ENCODE assay signal across 34 cellular contexts in genomic region chr13:109175666-109176065, GRCh38.
"Had no signal": no experiment of that assay in that cellular context is flagged by ENCODE, and none has a peak within 500 bp of the region (broad histone marks: within the 10 kb centered on the region; RNA-seq: fewer than 3 reads in every experiment).

No MANE protein-coding gene starts in this region.

- DNase-seq: Kasumi-1, MG63, MM.1S, MV-4-11, NCI-H1048, NCI-H1092, NCI-H1092 treated with DMSO at 0.1 percent for 48 hours, NCI-H1105, NCI-H1105 treated with DMSO at 0.1 percent for 48 hours, NCI-H1417, NCI-H1417 treated with DMSO at 0.1 percent for 48 hours, NCI-H1436, NCI-H1436 treated with DMSO at 0.1 percent for 48 hours, NCI-H146, NCI-H1694, NCI-H1694 treated with DMSO at 0.1 percent for 48 hours, NCI-H187, NCI-H187 treated with DMSO at 0.1 percent for 48 hours, NCI-H1930, NCI-H2029, NCI-H2029 treated with DMSO at 0.1 percent for 48 hours, NCI-H2081, NCI-H2081 treated with DMSO at 0.1 percent for 48 hours, NCI-H2107, NCI-H2171, NCI-H2171 treated with DMSO at 0.1 percent for 48 hours, NCI-H2227 treated with DMSO at 0.1 percent for 48 hours, NCI-H226, NCI-H345, NCI-H446, NCI-H446 treated with DMSO at 0.1 percent for 48 hours, NCI-H510A, NCI-H510A treated with DMSO at 0.1 percent for 48 hours had no signal

- H3K27me3 ChIP-seq: MG63 had no signal

- H3K4me2 ChIP-seq: KMS-11 had no signal

- H3K9me3 ChIP-seq: MG63 had no signal

- H3K36me3 ChIP-seq: MG63 had no signal

- H3K9ac ChIP-seq: KMS-11 had no signal

- H3K4me3 ChIP-seq: MG63 had no signal

- H3K27ac ChIP-seq: KMS-11 had no signal
